Comparison of ENCODE assay signal across 8 cellular contexts in genomic region chr16:30698816-30699614, GRCh38. TPM values are rescaled to one million over a fixed set of nuclear protein-coding genes. Genes with fewer than 3 reads are reported as not detected.
A peak's percentile ranks its signal among the peaks of the same experiment; 100 is the strongest.
DNase-seq lines count a peak whose midpoint lies in the region; ATAC-seq and TF ChIP-seq lines count a peak whose summit lies in the region.

Gene SRCAP (plus strand): TSS chr16:30699171. CDS start chr16:30700825, 1,654 bp downstream.

- peaks cover 30% of the 10 kb centered on the region for H3K79me2 ChIP-seq in OCI-LY7 (ENCODE audit: insufficient read depth, low read depth, low read length)

- H3K4me2 ChIP-seq in OCI-LY7 (ENCODE audit: low read length) = peak within 1 kb of the TSS; percentile 99

- no peaks in the 10 kb centered on the region; the same call in 1 of the 2 replicates for H4K20me1 ChIP-seq in OCI-LY7 (ENCODE audit: insufficient read depth, low read length)

- H2AFZ ChIP-seq in OCI-LY7 (ENCODE audit: low read length) = peak within 1 kb of the TSS; percentile 47; the same call in 1 of the 2 replicates

- H3K4me3 ChIP-seq in HUES48 (ENCODE audit: low read depth, low read length) (peak within 1 kb of the TSS; percentile 96), OCI-LY7 (ENCODE audit: low read depth, low read length, poor library complexity, severe bottlenecking) (peak within 1 kb of the TSS; percentile 97), epithelial cell of esophagus (ENCODE audit: low read length) (peak within 1 kb of the TSS; percentile 92), mononuclear cell (ENCODE audit: low read length) (peak within 1 kb of the TSS; percentile 93)

- POLR2A ChIA-PET in OCI-LY7 (lab: Charles Lee) = interaction anchor here (0.6 to 1.0 kb wide), 2 partner anchors 26 to 67 kb away, joined by 3 to 5 read pairs; no protein-coding TSS in a partner anchor

- no peaks in the 10 kb centered on the region for H3K9me2 ChIP-seq in OCI-LY7 (ENCODE audit: insufficient read depth, low read length)

- H3K9me3 ChIP-seq in HUES48 (ENCODE audit: control insufficient read depth, insufficient read depth, low read length) (no peaks in the 10 kb centered on the region), OCI-LY7 (ENCODE audit: low read length) (no peaks in the 10 kb centered on the region), mononuclear cell (ENCODE audit: low read depth, low read length) (no peaks in the 10 kb centered on the region)

- intact Hi-C loops in OCI-LY7 (cut with micrococcal nuclease; ENCODE audit: unreplicated experiment) = loop anchor here (1.0 to 2.0 kb wide), 6 partner anchors 41 to 226 kb away; partner anchors contain the start of genes FBRS, ITGAL, PHKG2 and PRR14

- DNase-seq in Caki2 (ENCODE audit: low read depth) = peak; percentile 89
- peak; percentile 90 for DNase-seq in OCI-LY7 (ENCODE audit: low spot score)
- peak; percentile 84 for DNase-seq in activated T-cell treated with anti-CD3 and anti-CD28 coated beads for 4 hours
- DNase-seq in epithelial cell of esophagus (ENCODE audit: low read depth) = peak; percentile 77
- peak; percentile 47 to 64 for DNase-seq in stimulated activated CD8-positive, alpha-beta memory T cell treated with anti-CD3 and anti-CD28 coated beads, Interleukin-2, amount 100 ng/mL, for 1 hour (ENCODE audit: low read depth in 2 of 2)

- H3K27ac ChIP-seq in HUES48 (ENCODE audit: low read depth, low read length) = peak within 1 kb of the TSS; percentile 100
- peak within 1 kb of the TSS; percentile 87 for H3K27ac ChIP-seq in OCI-LY7 (ENCODE audit: low read depth, low read length, poor library complexity, severe bottlenecking)

- peaks cover 39% of the 10 kb centered on the region for H3K36me3 ChIP-seq in HUES48 (ENCODE audit: control insufficient read depth, insufficient read depth, low read length)
- peaks cover 48% of the 10 kb centered on the region for H3K36me3 ChIP-seq in OCI-LY7 (ENCODE audit: insufficient read depth, low read length)

- H3K27me3 ChIP-seq in HUES48 (ENCODE audit: control insufficient read depth, insufficient read depth, low read length) (peaks cover 36% of the 10 kb centered on the region), mononuclear cell (ENCODE audit: insufficient read depth, low read length) (no peaks in the 10 kb centered on the region)

- CTCF ChIA-PET in OCI-LY7 (lab: Charles Lee; ENCODE audit: unreplicated experiment) = no interaction called here

- no TSS peak for BruUV-seq in OCI-LY7 (replicated peaks; lab: Mats Ljungman, UMichigan)

- H3K9ac ChIP-seq in HUES48 (ENCODE audit: low read depth, low read length) = peak within 1 kb of the TSS; percentile 100

- TF ChIP-seq CTCF in OCI-LY7 (conservative IDR thresholded peaks at IDR 0.05; ENCODE audit: low read length) (no peak), epithelial cell of esophagus (IDR thresholded peaks at IDR 0.05; ENCODE audit: insufficient read depth, low read depth, low read length, missing control alignments) (no peak)

- in situ Hi-C loops in Caki2 (cut with HindIII; ENCODE audit: low pct_unique_long_range_greater_than_20kb, low sequenced_read_pairs) = no loop called here

- ATAC-seq in GM21390 (IDR thresholded peaks at IDR 0.05; ENCODE audit: unreplicated experiment) = peak; percentile 35

- peaks cover 5% of the 10 kb centered on the region; the same call in 1 of the 2 replicates for H3K4me1 ChIP-seq in HUES48 (ENCODE audit: control insufficient read depth, insufficient read depth, low read length)
- peaks cover 21% of the 10 kb centered on the region for H3K4me1 ChIP-seq in OCI-LY7 (ENCODE audit: insufficient read depth, low read length, poor library complexity, severe bottlenecking)
- peaks cover 40% of the 10 kb centered on the region for H3K4me1 ChIP-seq in mononuclear cell (ENCODE audit: insufficient read depth, low read length)

RNA-seq across cellular contexts. Expression of gene SRCAP, which starts in this region (rescaled TPM):
- total RNA-seq in Caki2 (2014; rRNA removed; shearing (Covaris generic); ENCODE audit: low replicate concordance) = 9.4 and 19.0 TPM in 2 replicates
- 15.6 and 41.8 TPM in 2 replicates for total RNA-seq in OCI-LY7 (2014; rRNA removed; shearing (Covaris generic))
- 92.6 and 93.7 TPM in 2 replicates for total RNA-seq in OCI-LY7 (2022)
- 16.5 TPM for total RNA-seq in mononuclear cell

Comparison
In these comparisons a context has a peak if more than half of its experiments do, and no peak if none do; other contexts are left out.
1. Peak in every context shown above with its lines: DNase-seq, ATAC-seq, H3K4me3 ChIP-seq and H3K27ac ChIP-seq.